In genomic region chr1:213989740-213990472, GRCh38 we compare ENCODE assay signal across 1 cellular context.
TF ChIP-seq lines count a peak whose summit lies in the region.

No MANE protein-coding gene starts in this region.

TF ChIP-seq in H1, 55 proteins besides CTCF, POLR2A, EP300 and RAD21 (continued from another document):
- TF ChIP-seq, protein P1, sequence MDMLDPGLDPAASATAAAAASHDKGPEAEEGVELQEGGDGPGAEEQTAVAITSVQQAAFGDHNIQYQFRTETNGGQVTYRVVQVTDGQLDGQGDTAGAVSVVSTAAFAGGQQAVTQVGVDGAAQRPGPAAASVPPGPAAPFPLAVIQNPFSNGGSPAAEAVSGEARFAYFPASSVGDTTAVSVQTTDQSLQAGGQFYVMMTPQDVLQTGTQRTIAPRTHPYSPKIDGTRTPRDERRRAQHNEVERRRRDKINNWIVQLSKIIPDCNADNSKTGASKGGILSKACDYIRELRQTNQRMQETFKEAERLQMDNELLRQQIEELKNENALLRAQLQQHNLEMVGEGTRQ (IDR thresholded peaks at IDR 0.05; ENCODE audit: low read length), result no peak
- no peak for TF ChIP-seq CTBP2 (IDR thresholded peaks at IDR 0.05; ENCODE audit: borderline replicate concordance, insufficient read depth, insufficient read length, low read length)
- TF ChIP-seq RXRA (IDR thresholded peaks at IDR 0.05; ENCODE audit: insufficient read depth, low read depth, low read length), result no peak
- TF ChIP-seq TBP (IDR thresholded peaks at IDR 0.05; ENCODE audit: low read depth, low read length), result no peak
- TF ChIP-seq ASH2L (IDR thresholded peaks at IDR 0.05; ENCODE audit: low read length), result no peak
